In the genomic region with DNA sequence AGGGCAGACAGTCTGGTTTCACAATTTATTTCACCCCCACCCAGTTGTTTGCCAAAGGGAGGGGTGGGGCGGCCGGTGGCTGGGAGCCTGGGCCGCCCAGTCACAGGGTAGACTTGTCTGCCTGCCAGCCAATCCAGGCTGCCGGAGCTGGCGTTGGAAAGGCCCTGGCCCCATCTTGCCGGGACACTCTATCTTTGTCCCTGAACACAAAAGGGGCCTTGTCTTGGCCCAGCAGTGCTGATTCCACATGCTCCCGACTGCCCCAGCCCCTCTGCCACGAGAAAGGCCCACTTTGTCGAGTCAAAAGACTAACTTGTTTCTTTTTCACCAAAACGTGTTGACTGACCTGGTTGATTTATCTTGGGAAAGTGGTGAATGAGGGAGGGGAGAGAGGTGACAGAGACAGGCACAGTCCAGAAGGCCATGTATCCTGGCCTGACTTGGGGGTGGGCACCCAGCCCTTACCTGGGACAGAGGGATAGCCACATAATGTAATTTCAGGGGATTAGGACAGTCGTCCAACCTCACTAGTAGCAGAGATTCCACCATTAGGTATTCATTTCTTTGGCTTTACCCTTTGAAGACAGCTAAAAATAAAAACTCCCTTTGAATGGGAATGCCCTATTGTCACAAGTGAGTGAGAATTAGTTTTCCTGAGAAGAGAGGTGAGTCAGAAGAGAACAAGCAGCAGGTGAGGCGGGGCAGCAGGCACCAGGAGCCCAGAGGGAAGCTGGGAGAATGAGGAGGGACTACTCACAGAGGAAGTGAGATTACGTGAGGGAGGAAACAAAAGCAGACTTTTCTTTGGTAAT, we compare ENCODE assay signal across 9 cellular contexts.
DNase-seq lines count a peak whose midpoint lies in the region; ATAC-seq and TF ChIP-seq lines count a peak whose summit lies in the region.
"Had no signal": no experiment of that assay in that cellular context is flagged by ENCODE, and none has a peak within 500 bp of the region (broad histone marks: within the 10 kb centered on the region; RNA-seq: fewer than 3 reads in every experiment).

No MANE protein-coding gene starts in this region.

- H3K4me3 ChIP-seq in OCI-LY3 (ENCODE audit: low read length) = no peak overlapping the region
- no peak overlapping the region for H3K4me3 ChIP-seq in mesodermal cell (ENCODE audit: extremely low read depth, insufficient read depth, low read length, poor library complexity, severe bottlenecking)

- H3K4me3 Mint-ChIP-seq in endothelial cell (ENCODE audit: unreplicated experiment) (no peak overlapping the region), type B pancreatic cell (peak overlapping the region; percentile 29)

- peaks cover 10% of the 10 kb centered on the region for H3K27me3 Mint-ChIP-seq in endothelial cell (ENCODE audit: unreplicated experiment)
- H3K27me3 Mint-ChIP-seq in type B pancreatic cell = no peaks in the 10 kb centered on the region

- H3K79me2 ChIP-seq in OCI-LY3 (ENCODE audit: low read length) = no peaks in the 10 kb centered on the region

- no peak overlapping the region for H3K27ac ChIP-seq in OCI-LY3 (ENCODE audit: low read length)
- H3K27ac ChIP-seq in mesodermal cell (ENCODE audit: low read depth, low read length, severe bottlenecking) = peak overlapping the region; percentile 78

- H2AFZ ChIP-seq in OCI-LY3 (ENCODE audit: low read depth, low read length) = peak overlapping the region; percentile 18; the same call in 1 of the 2 replicates

- H3K9me3 Mint-ChIP-seq in endothelial cell (ENCODE audit: unreplicated experiment) = no peaks in the 10 kb centered on the region
- H3K9me3 Mint-ChIP-seq in type B pancreatic cell = peaks cover 5% of the 10 kb centered on the region

- peak overlapping the region; percentile 27; the same call in 1 of the 2 replicates for H3K4me2 ChIP-seq in OCI-LY3 (ENCODE audit: low read length)

- H3K27ac Mint-ChIP-seq in endothelial cell (ENCODE audit: unreplicated experiment) (peak overlapping the region; percentile 57), type B pancreatic cell (peak overlapping the region; percentile 71)

- DNase-seq in endothelial cell (ENCODE audit: low spot score) (no peak), type B pancreatic cell (ENCODE audit: extremely low spot score, unreplicated experiment) (no peak), COLO668 (lab: John Stamatoyannopoulos, UW; ENCODE audit: unreplicated experiment) (no peak)
- DNase-seq in activated naive CD4-positive, alpha-beta T cell treated with anti-CD3 and anti-CD28 coated beads, Interleukin-2, amount 50 U/mL, for 16 hours = no peak
- DNase-seq: NCI-H1694 had no signal

- H3K4me1 Mint-ChIP-seq in endothelial cell (ENCODE audit: unreplicated experiment) = peaks cover 49% of the 10 kb centered on the region
- peaks cover 6% of the 10 kb centered on the region for H3K4me1 Mint-ChIP-seq in type B pancreatic cell (ENCODE audit: unreplicated experiment)

- 66 to 79% methylated on average over 9 to 10 of the region's 13 CpGs for WGBS in mesodermal cell (ENCODE audit: insufficient coverage in 2 of 2), 2 experiments

- no peaks in the 10 kb centered on the region for H4K20me1 ChIP-seq in OCI-LY3 (ENCODE audit: insufficient read depth, low read length)

- no peak overlapping the region for H3K9ac ChIP-seq in OCI-LY3 (ENCODE audit: low read length)

- H3K36me3 ChIP-seq in OCI-LY3 (replicated peaks; ENCODE audit: low read depth, low read length) (peaks cover 6% of the 10 kb centered on the region), mesodermal cell (ENCODE audit: control insufficient read depth, insufficient read depth, low read length) (no peaks in the 10 kb centered on the region)

- H3K27me3 ChIP-seq in OCI-LY3 (ENCODE audit: low read depth, low read length) = peaks cover 14% of the 10 kb centered on the region

- H3K4me1 ChIP-seq in OCI-LY3 (ENCODE audit: low read length) (peaks cover 17% of the 10 kb centered on the region), mesodermal cell (ENCODE audit: control insufficient read depth, insufficient read depth, low read length, poor library complexity, severe bottlenecking) (peaks cover 48% of the 10 kb centered on the region)

- H3K36me3 Mint-ChIP-seq in endothelial cell (ENCODE audit: low read depth, unreplicated experiment) (peaks cover 4% of the 10 kb centered on the region), type B pancreatic cell (no peaks in the 10 kb centered on the region)

- TF ChIP-seq CTCF in OCI-LY3 (IDR thresholded peaks at IDR 0.05; ENCODE audit: low read depth, low read length) (no peak), endothelial cell (IDR thresholded peaks at IDR 0.05; ENCODE audit: unreplicated experiment) (no peak), type B pancreatic cell (conservative IDR thresholded peaks at IDR 0.05) (no peak)

- H3K9me3 ChIP-seq in OCI-LY3 (ENCODE audit: insufficient read depth, low read length) (peaks cover 11% of the 10 kb centered on the region), mesodermal cell (ENCODE audit: control insufficient read depth, low read length) (peaks cover 5% of the 10 kb centered on the region)

- no peak for ATAC-seq in GM21529 (IDR thresholded peaks at IDR 0.05; ENCODE audit: unreplicated experiment)
- ATAC-seq in GM21717 (IDR thresholded peaks at IDR 0.05; ENCODE audit: unreplicated experiment) = no peak
